Comparison of ENCODE assay signal across 9 cellular contexts in the genomic region with DNA sequence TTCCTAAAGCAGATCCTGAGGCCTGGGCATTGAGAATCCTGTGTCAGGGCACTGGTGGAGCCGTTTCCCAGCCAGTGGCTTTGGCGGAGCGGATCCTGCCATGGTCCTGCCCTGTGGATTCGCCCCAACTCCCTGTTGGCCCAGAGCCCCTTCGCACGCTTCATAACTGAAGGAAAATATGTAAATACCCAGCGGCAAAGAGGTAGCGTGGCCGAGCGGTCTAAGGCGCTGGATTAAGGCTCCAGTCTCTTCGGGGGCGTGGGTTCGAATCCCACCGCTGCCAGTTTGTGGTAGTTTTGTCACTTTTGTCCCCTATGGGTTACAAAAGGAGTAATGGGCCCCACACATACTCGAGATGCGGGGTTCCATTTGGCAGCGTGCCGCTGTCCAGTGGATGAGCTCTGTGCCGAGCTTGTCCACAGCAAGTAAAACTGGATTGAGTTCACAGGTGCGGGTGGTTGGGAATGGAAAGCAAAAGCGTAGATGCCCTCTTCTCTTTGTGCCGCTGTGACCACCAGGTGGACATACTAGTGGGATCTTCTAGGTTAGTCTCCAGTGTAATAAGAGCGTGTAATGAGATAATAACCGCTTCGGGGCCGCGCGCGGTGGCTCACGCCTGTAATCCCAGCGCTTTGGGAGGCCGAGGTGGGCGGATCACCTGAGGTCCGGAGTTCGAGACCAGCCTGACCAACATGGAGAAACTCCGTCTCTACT. TPM values are rescaled to one million over a fixed set of nuclear protein-coding genes. Genes with fewer than 3 reads are reported as not detected.
DNase-seq lines count a peak whose midpoint lies in the region; ATAC-seq, FAIRE-seq and TF ChIP-seq lines count a peak whose summit lies in the region.
"Had no signal": no experiment of that assay in that cellular context is flagged by ENCODE, and none has a peak within 500 bp of the region (broad histone marks: within the 10 kb centered on the region; RNA-seq: fewer than 3 reads in every experiment).

No MANE protein-coding gene starts in this region.

- peaks cover 30% of the 10 kb centered on the region for H3K27me3 Mint-ChIP-seq in endodermal cell (ENCODE audit: insufficient read depth)

- peak overlapping the region; percentile 90 for H3K4me3 Mint-ChIP-seq in endodermal cell

- TF ChIP-seq CTCF in endodermal cell (conservative IDR thresholded peaks at IDR 0.05) (peak; percentile 69), suprapubic skin (IDR thresholded peaks at IDR 0.05) (no peak)

- peak; percentile 52 for FAIRE-seq in GM19239 (lab: Jason Lieb, UNC)

- no peaks in the 10 kb centered on the region for H3K36me3 Mint-ChIP-seq in endodermal cell (ENCODE audit: low read depth)

- H3K4me1 ChIP-seq in endodermal cell (ENCODE audit: control insufficient read depth, insufficient read depth, low read length) (no peaks in the 10 kb centered on the region), mucosa of stomach (ENCODE audit: control insufficient read depth, insufficient read depth, low read length) (peaks cover 28% of the 10 kb centered on the region), suprapubic skin (peaks cover 40% of the 10 kb centered on the region)

- H3K27me3 ChIP-seq in endodermal cell (ENCODE audit: control insufficient read depth, insufficient read depth, low read length, poor library complexity, severe bottlenecking) (peaks cover 20% of the 10 kb centered on the region), mucosa of stomach (ENCODE audit: control insufficient read depth, insufficient read depth, low read length) (no peaks in the 10 kb centered on the region), suprapubic skin (no peaks in the 10 kb centered on the region)

- TF ChIP-seq EP300 in suprapubic skin (IDR thresholded peaks at IDR 0.05), result no peak

- H3K4me1 Mint-ChIP-seq in endodermal cell, result peaks cover 4% of the 10 kb centered on the region

- H3K4me3 ChIP-seq in endodermal cell (ENCODE audit: low read length) (peak overlapping the region; percentile 100), mucosa of stomach (ENCODE audit: low read length) (peak overlapping the region; percentile 97), suprapubic skin (peak overlapping the region; percentile 77)

- ATAC-seq in GM18909 (IDR thresholded peaks at IDR 0.05; ENCODE audit: poor library complexity, unreplicated experiment) (no peak), GM18498 (IDR thresholded peaks at IDR 0.05; ENCODE audit: unreplicated experiment) (no peak)

- H3K9me3 Mint-ChIP-seq in endodermal cell, result peaks cover 6% of the 10 kb centered on the region

- 1% methylated on average over 28 to 37 of the region's 37 CpGs for whole genome bisulfite sequencing in endodermal cell (ENCODE audit: insufficient coverage in 1 of 2, insufficient read length in 1 of 2), 2 experiments
- WGBS in suprapubic skin, result 10% methylated on average over 32 of the region's 37 CpGs

- peak overlapping the region; percentile 45 for H3K9ac ChIP-seq in endodermal cell (ENCODE audit: extremely low read depth, low read length, poor library complexity, severe bottlenecking)
- H3K9ac ChIP-seq in mucosa of stomach (ENCODE audit: low read length), result no peak overlapping the region

- H3K27ac ChIP-seq in endodermal cell (ENCODE audit: low read depth, low read length) (no peak overlapping the region), suprapubic skin (peak overlapping the region; percentile 24)

- H3K36me3 ChIP-seq in endodermal cell (ENCODE audit: control insufficient read depth, insufficient read depth, low read length) (no peaks in the 10 kb centered on the region), mucosa of stomach (ENCODE audit: control insufficient read depth, insufficient read depth, low read length) (no peaks in the 10 kb centered on the region), suprapubic skin (no peaks in the 10 kb centered on the region)

- peak overlapping the region; percentile 94 for H3K27ac Mint-ChIP-seq in endodermal cell

- no peak for TF ChIP-seq POLR2A in suprapubic skin (IDR thresholded peaks at IDR 0.05)

- H3K9me3 ChIP-seq in endodermal cell (ENCODE audit: control insufficient read depth, low read length) (no peaks in the 10 kb centered on the region), mucosa of stomach (ENCODE audit: control insufficient read depth, low read length) (no peaks in the 10 kb centered on the region), suprapubic skin (no peaks in the 10 kb centered on the region)

- DNase-seq in GM19239 (ENCODE audit: insufficient read length, low spot score) (no peak), T-helper 9 cell (peak; percentile 37), endodermal cell (peak; percentile 95), suprapubic skin (ENCODE audit: low spot score in 2 of 2) (peak; percentile 89 to 92), UCSD-AML1 (lab: John Stamatoyannopoulos, UW; ENCODE audit: unreplicated experiment) (no peak)

RNA-seq across cellular contexts. Expression of a gene that starts 17.3 kb away (rescaled TPM):
- total RNA-seq in endodermal cell (not detected), suprapubic skin (10 to 100 TPM; 52.0 to 79.0 (median 69.4) TPM)
- polyA plus RNA-seq in endodermal cell (2013, experiment 1 of 2), result 0.21 TPM
- polyA plus RNA-seq in endodermal cell (2013, experiment 2 of 2), result 0.29 TPM

RNA-seq across cellular contexts. Expression of a gene that starts 35.4 kb away (rescaled TPM):
- total RNA-seq in endodermal cell (10 to 100 TPM; 37.5 to 41.7 TPM), suprapubic skin (10 to 100 TPM; 13.3 to 23.3 (median 16.2) TPM)
- polyA plus RNA-seq in endodermal cell (2013, experiment 1 of 2), result 29.1 TPM
- polyA plus RNA-seq in endodermal cell (2013, experiment 2 of 2), result 23.7 TPM

RNA-seq across cellular contexts. Expression of a gene that starts 40.3 kb away (rescaled TPM):
- total RNA-seq in endodermal cell (not detected), suprapubic skin (not detected)
- polyA plus RNA-seq in endodermal cell (2013, experiment 1 of 2), result not detected
- not detected for polyA plus RNA-seq in endodermal cell (2013, experiment 2 of 2)
- polyA plus RNA-seq: adipose tissue had no signal

RNA-seq across cellular contexts. Expression of a gene that starts 56.0 kb away (rescaled TPM):
- total RNA-seq in endodermal cell (1,000 to 10,000 TPM; 1,942 to 1,975 TPM), suprapubic skin (1,000 to 10,000 TPM; 2,440 to 4,496 (median 3,996) TPM)
- polyA plus RNA-seq in endodermal cell (2013, experiment 1 of 2), result 2,359 TPM
- polyA plus RNA-seq in endodermal cell (2013, experiment 2 of 2), result 2,067 TPM

RNA-seq across cellular contexts. Expression of a gene that starts 56.7 kb away (rescaled TPM):
- total RNA-seq in endodermal cell, result not detected
- polyA plus RNA-seq in endodermal cell (2013, experiment 1 of 2), result not detected
- polyA plus RNA-seq in endodermal cell (2013, experiment 2 of 2), result not detected
- total RNA-seq in suprapubic skin, result not detected
- polyA plus RNA-seq: adipose tissue had no signal

Comparison
In these comparisons a context has a peak if more than half of its experiments do, and no peak if none do; other contexts are left out.
1. DNase-seq: peak in T-helper 9 cell (single experiment), endodermal cell (single experiment) and suprapubic skin (2 of 2); none in GM19239 (single experiment) and UCSD-AML1 (single experiment).
2. RNA of a gene that starts 17.3 kb away (total RNA-seq): 52.0 to 79.0 TPM in suprapubic skin; not detected in endodermal cell; every median in the first group is over 10 times any median in the second.
3. Peak in every context shown above with its lines, with median percentiles within 50 percentile points of each other: H3K4me3 ChIP-seq.